In genomic region chr12:6978188-6978986, GRCh38 we compare ENCODE assay signal across 1 cellular context.
TF ChIP-seq lines count a peak whose summit lies in the region.

No MANE protein-coding gene starts in this region.

TF ChIP-seq in PFSK-1, 5 proteins besides CTCF, POLR2A, EP300 and RAD21:
- no peak for TF ChIP-seq SIN3A (IDR thresholded peaks at IDR 0.05; ENCODE audit: borderline replicate concordance, insufficient read depth, low read length)
- TF ChIP-seq REST (IDR thresholded peaks at IDR 0.05; ENCODE audit: insufficient read depth in 1 of 2, low read depth in 2 of 2, low read length in 2 of 2), result no peak
- TF ChIP-seq POLR2AphosphoS5 (IDR thresholded peaks at IDR 0.05; ENCODE audit: low read depth, low read length), result 0 out of 2 replicates have a peak, but pooled peaks have one; percentile 15
- TF ChIP-seq TAF1 (IDR thresholded peaks at IDR 0.05; ENCODE audit: borderline replicate concordance, insufficient read depth, low read length), result no peak
- TF ChIP-seq FOXP2 (optimal IDR thresholded peaks at IDR 0.05; ENCODE audit: borderline replicate concordance, extremely low read depth, extremely low read length, insufficient read depth), result no peak
